Comparison of ENCODE assay signal across 8 cellular contexts in the genomic region with DNA sequence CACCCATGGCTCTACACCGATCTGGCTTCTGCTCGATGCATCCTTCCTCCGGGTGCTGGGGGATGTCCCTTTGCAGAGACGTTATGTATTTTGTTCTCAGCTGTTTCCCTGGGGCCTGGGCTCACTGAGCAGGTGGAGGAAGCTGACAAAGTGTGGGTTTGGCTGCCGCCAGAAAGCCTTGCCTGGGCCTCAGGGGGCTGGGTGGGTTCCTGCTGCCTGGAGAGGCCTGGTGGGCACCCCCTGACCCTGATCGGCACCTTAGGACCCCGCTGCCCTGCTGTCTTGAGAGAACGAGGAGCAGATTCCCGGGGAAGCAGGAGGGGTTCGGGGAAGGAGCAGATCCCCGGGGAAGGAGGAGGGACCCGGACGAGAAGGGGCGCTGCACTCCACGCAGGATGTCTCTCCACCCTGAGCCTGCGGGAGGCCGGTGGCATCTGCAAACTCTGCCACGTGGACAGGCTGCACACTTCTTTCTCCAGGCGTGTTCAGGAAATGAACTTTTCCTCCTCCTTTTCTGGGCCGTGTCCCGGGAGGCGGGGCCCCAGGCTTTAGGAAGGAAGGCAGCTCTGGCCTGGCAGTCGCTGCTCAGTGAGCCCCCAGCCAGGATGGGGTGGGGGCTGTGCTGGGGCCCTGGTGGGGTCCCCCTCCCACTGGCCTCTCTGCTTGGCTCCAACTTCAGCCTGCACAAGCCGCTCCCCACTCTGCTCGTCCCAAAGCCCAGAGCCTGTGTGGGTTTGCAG.
DNase-seq lines count a peak whose midpoint lies in the region; ATAC-seq, FAIRE-seq and TF ChIP-seq lines count a peak whose summit lies in the region.

No MANE protein-coding gene starts in this region.

- no peaks in the 10 kb centered on the region for H3K36me3 Mint-ChIP-seq in HFFc6 (ENCODE audit: low read depth)

- ATAC-seq in A549 (peak; percentile 3 to 34; a peak in 3 of 6 replicates), HG03196 (IDR thresholded peaks at IDR 0.05; ENCODE audit: unreplicated experiment) (no peak), HG03469 (IDR thresholded peaks at IDR 0.05; ENCODE audit: unreplicated experiment) (no peak)

- no peaks in the 10 kb centered on the region for H3K36me3 ChIP-seq in muscle layer of colon (ENCODE audit: insufficient read depth, low read length)

- TF ChIP-seq RAD21 in A549 (conservative IDR thresholded peaks at IDR 0.05 in 1 of 2, IDR thresholded peaks at IDR 0.05 in 1 of 2), result no peak

- no peak for FAIRE-seq in A549 (lab: Jason Lieb, UNC)

- TF ChIP-seq EP300 in A549 (IDR thresholded peaks at IDR 0.05), result no peak

- TF ChIP-seq POLR2A in A549 (IDR thresholded peaks at IDR 0.05; ENCODE audit: low read length), result no peak

- peak overlapping the region in 1 of 2 experiments; percentile 55; a peak in 1 of 6 replicates for H3K27ac ChIP-seq in A549
- H3K27ac ChIP-seq in muscle layer of colon (ENCODE audit: low read depth, low read length), result peak overlapping the region; percentile 67

- no peaks in the 10 kb centered on the region for H3K27me3 Mint-ChIP-seq in HFFc6 (ENCODE audit: insufficient read depth)

- H3K4me1 ChIP-seq in A549 (no peaks in the 10 kb centered on the region), muscle layer of colon (ENCODE audit: insufficient read depth, low read length) (peaks cover 42% of the 10 kb centered on the region)

- POLR2A ChIA-PET in A549 (lab: Yijun Ruan, JAX), result no interaction called here

- H3K9me3 Mint-ChIP-seq in HFFc6, result no peaks in the 10 kb centered on the region

- H3K4me3 Mint-ChIP-seq in HFFc6, result no peak overlapping the region

- TF ChIP-seq CTCF in A549 (IDR thresholded peaks at IDR 0.05) (no peak), HFFc6 (IDR thresholded peaks at IDR 0.05) (peak; percentile 45; the same call in 1 of the 2 replicates)

- peaks cover 22% of the 10 kb centered on the region for H3K4me1 Mint-ChIP-seq in HFFc6 (ENCODE audit: low read depth)

- 87% methylated on average over 23 of the region's 25 CpGs for WGBS in A549 (ENCODE audit: missing lambda C conversion rate)

- no peaks in the 10 kb centered on the region for H3K27me3 ChIP-seq in muscle layer of colon (ENCODE audit: control insufficient read depth in 1 of 2, insufficient read depth in 2 of 2, low read length in 2 of 2)

- no peaks in the 10 kb centered on the region; the same call in 2 of the 3 replicates for H3K9me3 ChIP-seq in A549
- H3K9me3 ChIP-seq in muscle layer of colon (ENCODE audit: low read length), result no peaks in the 10 kb centered on the region

- H3K9ac ChIP-seq in muscle layer of colon (ENCODE audit: low read length), result no peak overlapping the region

- H3K27ac Mint-ChIP-seq in HFFc6, result peak overlapping the region; percentile 72

- H3K4me3 ChIP-seq in A549 (no peak overlapping the region), muscle layer of colon (ENCODE audit: low read depth in 1 of 2, low read length in 2 of 2) (no peak overlapping the region)

- H3K4me2 ChIP-seq in A549, result no peak overlapping the region

- CTCF ChIA-PET in A549 (lab: Yijun Ruan, JAX), result interaction anchor here (0.7 to 1.6 kb wide), 3 partner anchors 12 to 612 kb away, joined by 3 to 7 read pairs (median 6); no protein-coding TSS in a partner anchor

- peak in 1 of 2 experiments; percentile 30 for DNase-seq in A549 (ENCODE audit: low read depth in 1 of 2, low spot score in 1 of 2)
- peak; percentile 85 for DNase-seq in HFFc6
- DNase-seq in dedifferentiated amniotic fluid mesenchymal stem cell (ENCODE audit: extremely low spot score), result peak; percentile 64
- DNase-seq in effector CD4-positive, alpha-beta T cell, result no peak
- no peak for DNase-seq in NCI-H524 treated with DMSO at 0.1 percent for 48 hours (lab: John Stamatoyannopoulos, UW)

TF ChIP-seq in A549, 52 proteins besides CTCF, POLR2A, EP300 and RAD21:
- TF ChIP-seq HDAC2 (IDR thresholded peaks at IDR 0.05), result no peak
- TF ChIP-seq, protein P1, sequence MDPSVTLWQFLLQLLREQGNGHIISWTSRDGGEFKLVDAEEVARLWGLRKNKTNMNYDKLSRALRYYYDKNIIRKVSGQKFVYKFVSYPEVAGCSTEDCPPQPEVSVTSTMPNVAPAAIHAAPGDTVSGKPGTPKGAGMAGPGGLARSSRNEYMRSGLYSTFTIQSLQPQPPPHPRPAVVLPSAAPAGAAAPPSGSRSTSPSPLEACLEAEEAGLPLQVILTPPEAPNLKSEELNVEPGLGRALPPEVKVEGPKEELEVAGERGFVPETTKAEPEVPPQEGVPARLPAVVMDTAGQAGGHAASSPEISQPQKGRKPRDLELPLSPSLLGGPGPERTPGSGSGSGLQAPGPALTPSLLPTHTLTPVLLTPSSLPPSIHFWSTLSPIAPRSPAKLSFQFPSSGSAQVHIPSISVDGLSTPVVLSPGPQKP (IDR thresholded peaks at IDR 0.05; ENCODE audit: low read depth, low read length), result no peak
- TF ChIP-seq, protein P2, sequence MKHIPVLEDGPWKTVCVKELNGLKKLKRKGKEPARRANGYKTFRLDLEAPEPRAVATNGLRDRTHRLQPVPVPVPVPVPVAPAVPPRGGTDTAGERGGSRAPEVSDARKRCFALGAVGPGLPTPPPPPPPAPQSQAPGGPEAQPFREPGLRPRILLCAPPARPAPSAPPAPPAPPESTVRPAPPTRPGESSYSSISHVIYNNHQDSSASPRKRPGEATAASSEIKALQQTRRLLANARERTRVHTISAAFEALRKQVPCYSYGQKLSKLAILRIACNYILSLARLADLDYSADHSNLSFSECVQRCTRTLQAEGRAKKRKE (CRISPR knock-in tag; IDR thresholded peaks at IDR 0.05; ENCODE audit: low read depth), result no peak
- no peak for TF ChIP-seq ESRRA (IDR thresholded peaks at IDR 0.05; ENCODE audit: borderline replicate concordance, low read length)
- TF ChIP-seq CHD2 (IDR thresholded peaks at IDR 0.05; ENCODE audit: low read length, partially characterized antibody), result no peak
- no peak for TF ChIP-seq RFX5 (IDR thresholded peaks at IDR 0.05)
TF ChIP-seq in A549: peak in this region for 0.

Comparison
In these comparisons a context has a peak if more than half of its experiments do, and no peak if none do; other contexts are left out.
1. ATAC-seq: peak in A549 (2 of 2); none in HG03196 (single experiment) and HG03469 (single experiment).
2. DNase-seq: peak in HFFc6 (single experiment) and dedifferentiated amniotic fluid mesenchymal stem cell (single experiment); none in effector CD4-positive, alpha-beta T cell (single experiment) and NCI-H524 treated with DMSO at 0.1 percent for 48 hours (single experiment).